8 cellular contexts compared by ENCODE assay signal in the genomic region with DNA sequence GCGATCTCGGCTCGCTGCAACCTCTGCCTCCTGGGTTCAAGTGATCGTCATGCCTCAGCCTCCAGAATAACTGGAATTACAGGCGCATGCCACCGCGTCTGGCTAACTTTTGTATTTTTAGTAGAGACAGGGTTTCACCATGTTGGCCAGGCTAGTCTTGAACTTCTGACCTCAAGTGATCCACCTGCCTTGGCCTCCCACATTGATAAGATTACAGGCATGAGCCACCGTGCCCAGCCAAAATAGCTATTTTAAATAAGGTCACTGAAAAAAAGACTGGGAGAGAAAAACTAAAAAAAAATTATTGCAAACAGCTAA. TPM values are rescaled to one million over a fixed set of nuclear protein-coding genes. Genes with fewer than 3 reads are reported as not detected.
DNase-seq lines count a peak whose midpoint lies in the region; ATAC-seq and TF ChIP-seq lines count a peak whose summit lies in the region.
"Not testable (repeated sequence)": the region's sequence is repeated elsewhere in the genome, so short reads cannot be mapped to it uniquely, and the experiment has no call there.

No MANE protein-coding gene starts in this region.

- not testable (repeated sequence) for DNase-seq in Calu3; substantia nigra (lab: John Stamatoyannopoulos, UW); upper lobe of right lung
- DNase-seq in ascending aorta (ENCODE audit: low spot score in 2 of 2) (peak in 1 of 2 donors; percentile 81), left ventricle myocardium superior (peak; percentile 38)

- not testable (repeated sequence) for H3K36me3 ChIP-seq in ascending aorta; muscle layer of duodenum (ENCODE audit: control insufficient read depth in 1 of 2, insufficient read depth in 2 of 2, low read length in 2 of 2); rectal smooth muscle tissue (ENCODE audit: control insufficient read depth, insufficient read depth, low read length); upper lobe of right lung

- H3K9me3 Mint-ChIP-seq in Calu3 (ENCODE audit: low read depth, unreplicated experiment); dendritic cell treated with granulocyte-macrophage colony-stimulating factor and Interleukin-4, amounts not matched to agents 40 ng/mL and 50 ng/mL, for 4 days: not testable (repeated sequence)

- not testable (repeated sequence) for H3K27ac Mint-ChIP-seq in Calu3 (ENCODE audit: unreplicated experiment)
- peak overlapping the region; percentile 93 for H3K27ac Mint-ChIP-seq in dendritic cell treated with granulocyte-macrophage colony-stimulating factor and Interleukin-4, amounts not matched to agents 40 ng/mL and 50 ng/mL, for 4 days

- H3K4me1 Mint-ChIP-seq in Calu3 (ENCODE audit: low read depth, unreplicated experiment) = peaks cover 39% of the 10 kb centered on the region
- H3K4me1 Mint-ChIP-seq in dendritic cell treated with granulocyte-macrophage colony-stimulating factor and Interleukin-4, amounts not matched to agents 40 ng/mL and 50 ng/mL, for 4 days (ENCODE audit: low read depth) = peaks cover 76% of the 10 kb centered on the region

- TF ChIP-seq CTCF in Calu3 (IDR thresholded peaks at IDR 0.05; ENCODE audit: unreplicated experiment); ascending aorta (IDR thresholded peaks at IDR 0.05); upper lobe of right lung (IDR thresholded peaks at IDR 0.05): not testable (repeated sequence)

- peaks cover 3 to 13% of the 10 kb centered on the region in 2 donors for H3K4me1 ChIP-seq in ascending aorta
- peaks cover 37 to 54% of the 10 kb centered on the region in 2 donors for H3K4me1 ChIP-seq in muscle layer of duodenum (ENCODE audit: control insufficient read depth in 1 of 2, insufficient read depth in 2 of 2, low read length in 2 of 2)
- peaks cover 41% of the 10 kb centered on the region for H3K4me1 ChIP-seq in rectal smooth muscle tissue (ENCODE audit: control insufficient read depth, insufficient read depth, low read length)
- peaks cover 66% of the 10 kb centered on the region for H3K4me1 ChIP-seq in upper lobe of right lung

- intact Hi-C loops in Calu3 (cut with micrococcal nuclease; ENCODE audit: unreplicated experiment) = loop anchor here (10.0 kb wide), 1 partner anchor 200 kb away; no protein-coding TSS in a partner anchor
- intact Hi-C loops in ascending aorta (cut with DNase I) = loop anchor here (1.0 to 5.0 kb wide), 2 partner anchors 25 to 318 kb away; partner anchors contain the start of gene TAF13
- intact Hi-C loops in dendritic cell treated with granulocyte-macrophage colony-stimulating factor and Interleukin-4, amounts not matched to agents 40 ng/mL and 50 ng/mL, for 4 days (cut with micrococcal nuclease) = loop anchor here (10.0 kb wide), 1 partner anchor 50 kb away; no protein-coding TSS in a partner anchor
- intact Hi-C loops in left ventricle myocardium superior (cut with micrococcal nuclease) = not testable (repeated sequence)
- intact Hi-C loops in upper lobe of right lung (cut with DNase I) = loop anchor here (5.0 kb wide), 1 partner anchor 113 kb away; the partner anchor contains the start of gene PSRC1

- not testable (repeated sequence) for H3K27me3 ChIP-seq in ascending aorta; muscle layer of duodenum (ENCODE audit: low read depth, low read length); rectal smooth muscle tissue (ENCODE audit: control insufficient read depth, insufficient read depth, low read length); upper lobe of right lung

- not testable (repeated sequence) for H3K27me3 Mint-ChIP-seq in Calu3 (ENCODE audit: unreplicated experiment); dendritic cell treated with granulocyte-macrophage colony-stimulating factor and Interleukin-4, amounts not matched to agents 40 ng/mL and 50 ng/mL, for 4 days

- H3K36me3 Mint-ChIP-seq in Calu3 (ENCODE audit: insufficient read depth, unreplicated experiment) = peaks cover 14% of the 10 kb centered on the region
- peaks cover 12% of the 10 kb centered on the region for H3K36me3 Mint-ChIP-seq in dendritic cell treated with granulocyte-macrophage colony-stimulating factor and Interleukin-4, amounts not matched to agents 40 ng/mL and 50 ng/mL, for 4 days (ENCODE audit: low read depth)

- H3K9ac ChIP-seq in rectal smooth muscle tissue (ENCODE audit: low read length) = not testable (repeated sequence)

- peak overlapping the region; percentile 78 for H3K4me3 Mint-ChIP-seq in Calu3 (ENCODE audit: low read depth, unreplicated experiment)
- H3K4me3 Mint-ChIP-seq in dendritic cell treated with granulocyte-macrophage colony-stimulating factor and Interleukin-4, amounts not matched to agents 40 ng/mL and 50 ng/mL, for 4 days = not testable (repeated sequence)

- H3K9me3 ChIP-seq in ascending aorta; muscle layer of duodenum (ENCODE audit: control insufficient read depth in 1 of 2, low read length in 2 of 2); upper lobe of right lung: not testable (repeated sequence)

- H3K27ac ChIP-seq in ascending aorta (peak overlapping the region; percentile 90 to 91), muscle layer of duodenum (ENCODE audit: low read length) (peak overlapping the region; percentile 89), rectal smooth muscle tissue (ENCODE audit: low read depth, low read length) (peak overlapping the region; percentile 33), substantia nigra (ENCODE audit: low read depth, low read length, poor library complexity, severe bottlenecking) (peak overlapping the region; percentile 97), upper lobe of right lung (peak overlapping the region; percentile 80)

- not testable (repeated sequence) for ATAC-seq in left ventricle myocardium superior, upper lobe of right lung

- CTCF ChIA-PET in Calu3 (lab: Charles Lee) = not testable (repeated sequence)

- H3K4me3 ChIP-seq in ascending aorta (peak overlapping the region; percentile 77 to 83), upper lobe of right lung (peak overlapping the region; percentile 68)
- H3K4me3 ChIP-seq in muscle layer of duodenum (ENCODE audit: low read depth in 1 of 2, low read length in 2 of 2); rectal smooth muscle tissue (ENCODE audit: low read length): not testable (repeated sequence)

- not testable (repeated sequence) for BruUV-seq in Calu3 (replicated peaks; lab: Mats Ljungman, UMichigan)

RNA-seq across cellular contexts. Expression of gene SORT1, which starts 2.5 kb away (rescaled TPM):
- total RNA-seq in Calu3 (2022) (46.3 and 68.2 TPM in 2 replicates), ascending aorta (111 TPM), left ventricle myocardium superior (117 TPM), upper lobe of right lung (183 TPM)

RNA-seq across cellular contexts. Expression of gene PSMA5, which starts 31.0 kb away (rescaled TPM):
- 108 and 121 TPM in 2 replicates for total RNA-seq in Calu3 (2022)
- 2.6 TPM for total RNA-seq in ascending aorta
- total RNA-seq in left ventricle myocardium superior = 50.8 TPM
- total RNA-seq in upper lobe of right lung = 67.8 TPM

Comparison
In these comparisons a context has a peak if more than half of its experiments do, and no peak if none do; other contexts are left out.
1. H3K27ac ChIP-seq: peak in every context shown above with its lines; median percentile 97 in substantia nigra; 90 in ascending aorta; 89 in muscle layer of duodenum; 80 in upper lobe of right lung; 33 in rectal smooth muscle tissue.
2. RNA of gene PSMA5, which starts 31.0 kb away (total RNA-seq): 108 to 121 TPM in Calu3, 67.8 TPM in upper lobe of right lung (single experiment) and 50.8 TPM in left ventricle myocardium superior (single experiment); 2.6 TPM in ascending aorta (single experiment); every median in the first group is over 10 times any median in the second.